ENCODE assay signal across 8 cellular contexts in genomic region chr5:132227485-132228240, GRCh38. TPM values are rescaled to one million over a fixed set of nuclear protein-coding genes. Genes with fewer than 3 reads are reported as not detected.
DNase-seq lines count a peak whose midpoint lies in the region; ATAC-seq, FAIRE-seq and TF ChIP-seq lines count a peak whose summit lies in the region.

P4HA2 (minus strand) TSS chr5:132227853; CDS start chr5:132218626, 9,227 bp downstream.

- no peaks in the 10 kb centered on the region for H4K20me1 ChIP-seq in DOHH2 (ENCODE audit: control insufficient read depth, insufficient read depth, low read depth, low read length)
- no peaks in the 10 kb centered on the region for H4K20me1 ChIP-seq in GM12878 (ENCODE audit: control insufficient read depth, insufficient read depth)
- no peaks in the 10 kb centered on the region for H4K20me1 ChIP-seq in hepatocyte (ENCODE audit: insufficient read depth, poor library complexity, severe bottlenecking)

- FAIRE-seq in GM12878 (lab: Jason Lieb, UNC) = no peak

- peak within 1 kb of the TSS; percentile 64 for H2AFZ ChIP-seq in GM12878 (ENCODE audit: control insufficient read depth, low read depth, low read length)
- H2AFZ ChIP-seq in hepatocyte = peak within 1 kb of the TSS; percentile 96

- no peaks in the 10 kb centered on the region for H3K9me3 ChIP-seq in DOHH2 (ENCODE audit: control insufficient read depth, insufficient read depth, low read length)
- H3K9me3 ChIP-seq in HUES6 (ENCODE audit: control insufficient read depth, insufficient read depth, low read depth, low read length) = no peaks in the 10 kb centered on the region
- no peaks in the 10 kb centered on the region; the same call in 2 of the 3 replicates for H3K9me3 ChIP-seq in GM12878 (replicated peaks; ENCODE audit: control insufficient read depth, insufficient read depth, low read length)
- H3K9me3 ChIP-seq in hepatocyte (ENCODE audit: low read depth) = no peaks in the 10 kb centered on the region
- no peaks in the 10 kb centered on the region for H3K9me3 ChIP-seq in prostate gland

- H3K4me3 ChIP-seq in DOHH2 (ENCODE audit: low read length) = peak within 1 kb of the TSS; percentile 42
- peak within 1 kb of the TSS; percentile 70 for H3K4me3 ChIP-seq in HUES6 (ENCODE audit: low read depth, low read length)
- peak within 1 kb of the TSS; percentile 75 for H3K4me3 ChIP-seq in GM12878
- H3K4me3 ChIP-seq in hepatocyte = peak within 1 kb of the TSS; percentile 59
- H3K4me3 ChIP-seq in prostate gland = peak within 1 kb of the TSS; percentile 70 to 81

- H3K27ac ChIP-seq in DOHH2 (ENCODE audit: low read depth, low read length) = no peak within 1 kb of the TSS
- H3K27ac ChIP-seq in HUES6 (ENCODE audit: low read depth, low read length) = 0 out of 2 replicates have a peak within 1 kb of the TSS, but pooled peaks have one; percentile 35
- no peak within 1 kb of the TSS for H3K27ac ChIP-seq in GM12878 (ENCODE audit: control insufficient read depth, insufficient read depth)
- peak within 1 kb of the TSS; percentile 84 for H3K27ac ChIP-seq in hepatocyte
- H3K27ac ChIP-seq in prostate gland = peak within 1 kb of the TSS; percentile 84 to 88

- TF ChIP-seq EP300 in GM12878 (IDR thresholded peaks at IDR 0.05; ENCODE audit: borderline replicate concordance in 1 of 2, control insufficient read depth in 1 of 2, low read depth in 2 of 2, low read length in 2 of 2) = no peak

- in situ Hi-C loops in GM12878 (cut with MboI) = no loop called here

- H3K36me3 ChIP-seq in DOHH2 (ENCODE audit: control insufficient read depth, low read length) (no peaks in the 10 kb centered on the region), HUES6 (ENCODE audit: control insufficient read depth, insufficient read depth, low read length) (no peaks in the 10 kb centered on the region), GM12878 (ENCODE audit: control insufficient read depth in 2 of 2, insufficient read depth in 2 of 2, low read length in 1 of 2) (no peaks in the 10 kb centered on the region), hepatocyte (replicated peaks; ENCODE audit: insufficient read depth, low read depth) (no peaks in the 10 kb centered on the region), prostate gland (no peaks in the 10 kb centered on the region)

- H3K79me2 ChIP-seq in DOHH2 (ENCODE audit: control insufficient read depth, low read length) = no peaks in the 10 kb centered on the region
- H3K79me2 ChIP-seq in GM12878 (ENCODE audit: control insufficient read depth, insufficient read depth, low read length) = no peaks in the 10 kb centered on the region
- H3K79me2 ChIP-seq in hepatocyte = peaks cover 26% of the 10 kb centered on the region

- peak within 1 kb of the TSS; percentile 55 for H3K9ac ChIP-seq in HUES6 (ENCODE audit: low read length)
- H3K9ac ChIP-seq in GM12878 (ENCODE audit: control insufficient read depth, insufficient read depth, low read length) = peak within 1 kb of the TSS; percentile 56

- TF ChIP-seq RAD21 in GM12878 (IDR thresholded peaks at IDR 0.05; ENCODE audit: insufficient read depth, low read depth, low read length) = no peak

- TF ChIP-seq CTCF in DOHH2 (IDR thresholded peaks at IDR 0.05; ENCODE audit: low read depth, low read length, poor library complexity, severe bottlenecking) (no peak), GM12878 (IDR thresholded peaks at IDR 0.05 in 2 of 3, conservative IDR thresholded peaks at IDR 0.05 in 1 of 3; ENCODE audit: control insufficient read depth in 2 of 3, extremely low read depth in 1 of 3, insufficient read depth in 1 of 3, low read depth in 3 of 3, low read length in 3 of 3) (peak in 1 of 3 experiments; percentile 18; a peak in 1 of 6 replicates), hepatocyte (IDR thresholded peaks at IDR 0.05; ENCODE audit: poor library complexity) (peak; percentile 12), prostate gland (IDR thresholded peaks at IDR 0.05) (no peak)

- H3K4me1 ChIP-seq in DOHH2 (ENCODE audit: control insufficient read depth, low read length) = no peaks in the 10 kb centered on the region
- peaks cover 12% of the 10 kb centered on the region; the same call in 1 of the 2 replicates for H3K4me1 ChIP-seq in HUES6 (ENCODE audit: control insufficient read depth, insufficient read depth, low read length)
- H3K4me1 ChIP-seq in GM12878 (ENCODE audit: control insufficient read depth, insufficient read depth, low read length) = peaks cover 10% of the 10 kb centered on the region
- peaks cover 21% of the 10 kb centered on the region for H3K4me1 ChIP-seq in hepatocyte (ENCODE audit: insufficient read depth)
- H3K4me1 ChIP-seq in prostate gland (replicated peaks) = peaks cover 7% of the 10 kb centered on the region

- SMC1A ChIA-PET in GM12878 (lab: Charles Lee; ENCODE audit: uncharacterized antibody, unreplicated experiment) = interaction anchor here (1.9 to 2.1 kb wide), 2 partner anchors 10 to 48 kb away, joined by 5 to 10 read pairs; no protein-coding TSS in a partner anchor

- peak within 1 kb of the TSS; percentile 48 for H3K4me2 ChIP-seq in DOHH2 (ENCODE audit: low read length)
- peak within 1 kb of the TSS; percentile 68 for H3K4me2 ChIP-seq in GM12878 (ENCODE audit: control insufficient read depth, insufficient read depth)
- H3K4me2 ChIP-seq in hepatocyte = peak within 1 kb of the TSS; percentile 90

- CTCF ChIA-PET in GM12878 (lab: Yijun Ruan, JAX) = interaction anchor here (0.7 to 4.1 kb wide), 6 partner anchors 10 to 165 kb away, joined by 3 to 41 read pairs (median 3); no protein-coding TSS in a partner anchor

- intact Hi-C loops in GM12878 (cut with micrococcal nuclease; ENCODE audit: unreplicated experiment) (no loop called here), prostate gland (cut with DNase I) (loop anchor here (5.0 kb wide), 2 partner anchors 35 to 65 kb away; partner anchors contain the start of gene SLC22A4)

- H3K27me3 ChIP-seq in DOHH2 (ENCODE audit: control insufficient read depth, low read length) = peaks cover 21% of the 10 kb centered on the region
- H3K27me3 ChIP-seq in HUES6 (ENCODE audit: control insufficient read depth, insufficient read depth, low read length) = peaks cover 43% of the 10 kb centered on the region
- H3K27me3 ChIP-seq in GM12878 (replicated peaks in 1 of 2; ENCODE audit: control insufficient read depth in 2 of 2, insufficient read depth in 2 of 2, low read length in 1 of 2) = peaks cover 0 to 5% of the 10 kb centered on the region in 2 experiments; a peak in 2 of 4 replicates
- H3K27me3 ChIP-seq in hepatocyte = no peaks in the 10 kb centered on the region
- no peaks in the 10 kb centered on the region for H3K27me3 ChIP-seq in prostate gland (replicated peaks; ENCODE audit: insufficient read depth)

- no TSS peak for BruUV-seq in GM12878 (replicated peaks; lab: Mats Ljungman, UMichigan)

- peak; percentile 71 for DNase-seq in SK-N-DZ (ENCODE audit: low spot score)
- no peak for DNase-seq in GM12878 (ENCODE audit: low read depth, low spot score)
- DNase-seq in hepatocyte (ENCODE audit: low spot score) = peak; percentile 92
- peak; percentile 85 for DNase-seq in prostate gland (ENCODE audit: low spot score)
- DNase-seq in NAMALWA (ENCODE audit: low spot score) = no peak

- ATAC-seq in GM21526 (IDR thresholded peaks at IDR 0.05; ENCODE audit: low FRiP score, unreplicated experiment) (peak; percentile 96), GM12878 (peak; percentile 96)

- POLR2A ChIA-PET in GM12878 (lab: Charles Lee) = interaction anchor here (0.6 to 1.8 kb wide), 7 partner anchors 10 to 121 kb away, joined by 3 to 7 read pairs (median 3); no protein-coding TSS in a partner anchor

- no peaks in the 10 kb centered on the region for H3F3A ChIP-seq in DOHH2 (ENCODE audit: control insufficient read depth, insufficient read depth)

- H3K9me2 ChIP-seq in DOHH2 (replicated peaks; ENCODE audit: control insufficient read depth, low read length) (no peaks in the 10 kb centered on the region), hepatocyte (replicated peaks; ENCODE audit: insufficient read depth) (no peaks in the 10 kb centered on the region)

- RAD21 ChIA-PET in GM12878 (lab: Charles Lee; ENCODE audit: unreplicated experiment) = interaction anchor here (0.8 to 2.4 kb wide), 4 partner anchors 10 to 199 kb away, joined by 3 to 18 read pairs (median 4); no protein-coding TSS in a partner anchor

- peak; percentile 68 for TF ChIP-seq POLR2A in GM12878 (IDR thresholded peaks at IDR 0.05; ENCODE audit: low read depth, low read length)
- TF ChIP-seq POLR2A in prostate gland (IDR thresholded peaks at IDR 0.05) = peak; percentile 90

- WGBS in GM12878 (ENCODE audit: insufficient coverage, insufficient replicate concordance, low lambda C conversion rate, missing lambda C conversion rate) = 2% methylated on average over 70 of the region's 92 CpGs
- 1% methylated on average over 65 of the region's 92 CpGs for WGBS in hepatocyte (ENCODE audit: low lambda C conversion rate, missing lambda C conversion rate)
- under 1% methylated on average over 28 of the region's 92 CpGs for WGBS in prostate gland

TF ChIP-seq in GM12878, 131 proteins besides CTCF, POLR2A, EP300 and RAD21 (continues in another document):
- no peak for TF ChIP-seq PML (IDR thresholded peaks at IDR 0.05; ENCODE audit: low read length)

RNA-seq across cellular contexts. Expression of gene P4HA2, which starts in this region (rescaled TPM):
- polyA plus RNA-seq in SK-N-DZ (2014; cell fraction: cytosol; rRNA removed) = 6.1 and 6.4 TPM in 2 replicates
- polyA plus RNA-seq in SK-N-DZ (2014; cell fraction: nucleus; rRNA removed) = 4.1 and 5.9 TPM in 2 replicates
- 72.1 and 75.2 TPM in 2 replicates for total RNA-seq in GM12878 (2013; cell fraction: nucleolus; rRNA removed)
- 6.9 and 7.7 TPM in 2 replicates for total RNA-seq in GM12878 (2014; rRNA removed)
- total RNA-seq in GM12878 (2014; rRNA removed; fragmentation: Illumina TruSeq; extraction: Trizol) = 5.4 and 6.2 TPM in 2 replicates
- 7.3 and 7.9 TPM in 2 replicates for total RNA-seq in GM12878 (2021)
- polyA plus RNA-seq in GM12878 (2011; ENCODE audit: low read depth) = 12.8 TPM
- polyA plus RNA-seq in GM12878 (2011; rRNA removed) = 7.2 and 7.6 TPM in 2 replicates
- polyA plus RNA-seq in GM12878 (2011; cell fraction: cytosol; rRNA removed) = 7.4 and 8.9 TPM in 2 replicates
- polyA plus RNA-seq in GM12878 (2011; cell fraction: nucleus; rRNA removed) = 7.2 and 16.1 TPM in 2 replicates
- polyA plus RNA-seq in GM12878 (2012) = 11.7 and 12.9 TPM in 2 replicates
- 4.9 and 6.0 TPM in 2 replicates for polyA plus RNA-seq in GM12878 (2014; fragmentation: Illumina TruSeq; extraction: Trizol)
- polyA plus RNA-seq in GM12878 (2014; fragmentation: Nextera tagmentation; extraction: Ambion mirVana) = 10 to 100 TPM in 1 of 2 experiments, 1 to 10 TPM in 1; 9.1 to 10.6 TPM
- polyA plus RNA-seq in GM12878 (2014; rRNA removed) = 4.7 and 5.7 TPM in 2 replicates
- polyA plus RNA-seq in GM12878 (2016; fragmentation: Nextera tagmentation; extraction: Ambion mirVana) = 10 to 100 TPM in 1 of 2 experiments, 1 to 10 TPM in 1; 7.4 to 10.9 TPM
- polyA minus RNA-seq in GM12878 (2011; rRNA and poly(A)+ RNA removed) = 9.7 and 11.3 TPM in 2 replicates
- 2.1 and 2.3 TPM in 2 replicates for polyA minus RNA-seq in GM12878 (2011; cell fraction: cytosol; rRNA and poly(A)+ RNA removed)
- polyA minus RNA-seq in GM12878 (2011; cell fraction: nucleus; rRNA and poly(A)+ RNA removed) = 2.5 and 4.0 TPM in 2 replicates
- total RNA-seq in hepatocyte = 139 and 140 TPM in 2 replicates
- polyA plus RNA-seq in hepatocyte = 217 and 246 TPM in 2 replicates
- total RNA-seq in prostate gland = 10 to 100 TPM; 16.8 to 18.0 TPM

Comparison
In these comparisons a context has a peak if more than half of its experiments do, and no peak if none do; other contexts are left out.
1. RNA of gene P4HA2 (polyA plus RNA-seq): 217 to 246 TPM in hepatocyte; 4.7 to 16.1 TPM in GM12878; every median in the first group is over 10 times any median in the second.
2. H3K27ac ChIP-seq: peak in HUES6 (single experiment), hepatocyte (single experiment) and prostate gland (2 of 2); none in DOHH2 (single experiment) and GM12878 (single experiment).
3. DNase-seq: peak in SK-N-DZ (single experiment), hepatocyte (single experiment) and prostate gland (single experiment); none in GM12878 (single experiment) and NAMALWA (single experiment).
4. Peak in every context shown above with its lines, with median percentiles within 50 percentile points of each other: H3K4me2 ChIP-seq and H3K4me3 ChIP-seq.